ENCODE assay signal across 15 cellular contexts in the genomic region with DNA sequence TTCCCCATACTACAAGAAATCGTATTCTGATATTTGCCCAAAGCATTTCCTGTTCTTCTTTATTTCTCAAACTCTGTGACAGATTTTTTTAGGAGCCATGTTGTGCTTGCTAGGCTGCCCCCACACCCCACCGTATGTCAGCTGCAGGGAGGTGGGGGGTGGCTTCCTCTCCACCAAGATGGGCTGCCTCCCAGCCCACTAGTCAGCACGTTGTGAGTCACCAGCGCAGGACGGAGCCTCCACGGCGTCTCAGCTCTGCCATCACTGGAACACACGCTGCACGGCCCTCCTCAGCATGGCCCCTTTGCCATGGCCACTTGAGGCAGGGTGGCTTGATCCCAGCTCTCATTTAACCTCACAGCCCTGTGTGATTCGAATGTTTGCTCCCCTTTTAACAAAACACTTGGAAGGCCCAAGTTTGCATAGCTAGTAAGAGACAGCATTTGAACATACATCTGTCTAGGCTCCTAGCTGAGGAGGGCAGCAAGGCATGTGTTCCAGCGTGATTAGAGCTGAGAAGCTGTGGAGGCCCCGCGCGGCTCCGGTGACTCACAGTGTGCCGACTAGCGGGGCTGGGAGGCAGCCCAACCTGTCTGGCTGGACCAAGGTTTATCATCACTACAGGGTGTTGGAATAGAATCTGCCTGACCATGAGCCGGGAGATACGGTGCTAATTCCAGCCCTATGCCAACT.
A peak's percentile ranks its signal among the peaks of the same experiment; 100 is the strongest.
DNase-seq lines count a peak whose midpoint lies in the region; ATAC-seq, FAIRE-seq and TF ChIP-seq lines count a peak whose summit lies in the region.
"Had no signal": no experiment of that assay in that cellular context is flagged by ENCODE, and none has a peak within 500 bp of the region (broad histone marks: within the 10 kb centered on the region; RNA-seq: fewer than 3 reads in every experiment).

No MANE protein-coding gene starts in this region.

- H3K9ac ChIP-seq in mammary epithelial cell (ENCODE audit: insufficient read depth, low read length) (no peak overlapping the region), keratinocyte (ENCODE audit: control insufficient read depth, extremely low read depth, insufficient read depth, low read length) (no peak overlapping the region)

- no peak for TF ChIP-seq EP300 in tibial nerve (IDR thresholded peaks at IDR 0.05)

- no peaks in the 10 kb centered on the region for H3K9me1 ChIP-seq in keratinocyte (ENCODE audit: control insufficient read depth, extremely low read depth, insufficient read depth, low read length)

- H3K36me3 ChIP-seq in BE2C (no peaks in the 10 kb centered on the region), mammary epithelial cell (ENCODE audit: insufficient read depth, low read length) (no peaks in the 10 kb centered on the region), keratinocyte (ENCODE audit: control insufficient read depth in 2 of 2, extremely low read depth in 1 of 2, insufficient read depth in 2 of 2, low read length in 2 of 2) (no peaks in the 10 kb centered on the region), tibial nerve (no peaks in the 10 kb centered on the region)
- H3K36me3 ChIP-seq: ovary had no signal

- no peak for FAIRE-seq in keratinocyte (lab: Jason Lieb, UNC)

- no TSS peak for BruUV-seq in mammary epithelial cell (replicated peaks; lab: Mats Ljungman, UMichigan)

- TF ChIP-seq POLR2A in tibial nerve (IDR thresholded peaks at IDR 0.05): no peak

- H4K20me1 ChIP-seq in mammary epithelial cell (ENCODE audit: insufficient read depth, low read length): no peaks in the 10 kb centered on the region
- no peaks in the 10 kb centered on the region for H4K20me1 ChIP-seq in keratinocyte (ENCODE audit: control insufficient read depth, extremely low read depth, insufficient read depth, low read length)

- no peak overlapping the region for H3K4me2 ChIP-seq in mammary epithelial cell (ENCODE audit: insufficient read depth, low read depth, low read length)
- no peak overlapping the region for H3K4me2 ChIP-seq in keratinocyte (ENCODE audit: control insufficient read depth, extremely low read depth, insufficient read depth, low read depth, low read length)

- H3K9me3 ChIP-seq in BE2C (no peaks in the 10 kb centered on the region), mammary epithelial cell (replicated peaks; ENCODE audit: insufficient read depth, low read length) (no peaks in the 10 kb centered on the region), keratinocyte (ENCODE audit: control insufficient read depth, low read depth, low read length) (no peaks in the 10 kb centered on the region), tibial nerve (no peaks in the 10 kb centered on the region)
- H3K9me3 ChIP-seq: ovary had no signal

- ATAC-seq in HG03432 (IDR thresholded peaks at IDR 0.05; ENCODE audit: unreplicated experiment): no peak

- CTCF ChIA-PET in mammary epithelial cell (lab: Charles Lee; ENCODE audit: low non-redundant PET): no interaction called here

- DNase-seq in BE2C (peak; percentile 42), LHCN-M2 (ENCODE audit: low read depth) (peak; percentile 69), mammary epithelial cell (peak; percentile 21), keratinocyte (ENCODE audit: low read depth, low spot score) (no peak), SKM-1 treated with dmso at 0.1 percent for 144 hours (lab: John Stamatoyannopoulos, UW; ENCODE audit: unreplicated experiment) (no peak), tibial nerve (ENCODE audit: low spot score in 2 of 2) (no peak)
- no peak for DNase-seq in stimulated activated CD8-positive, alpha-beta memory T cell treated with anti-CD3 and anti-CD28 coated beads, Interleukin-4, amount 100 ng/mL, for 48 hours
- DNase-seq: activated CD4-positive, alpha-beta T cell treated with anti-CD3 and anti-CD28 coated beads for 4 hours; DMS79; mesendoderm; NCI-H1694 treated with DMSO at 0.1 percent for 48 hours; ovary; SW 1271 had no signal

- H2AFZ ChIP-seq in mammary epithelial cell (ENCODE audit: low read depth, low read length) (no peak overlapping the region), keratinocyte (ENCODE audit: control insufficient read depth, low read length) (no peak overlapping the region)

- dilution Hi-C loops in mammary epithelial cell (cut with HindIII; ENCODE audit: low sequenced_read_pairs): no loop called here
- dilution Hi-C loops in keratinocyte (cut with MboI; ENCODE audit: extremely low pct_ligation_motif_present, low sequenced_read_pairs): no loop called here

- no peak overlapping the region for H3K27ac ChIP-seq in mammary epithelial cell (ENCODE audit: insufficient read depth, low read depth, low read length)
- no peak overlapping the region for H3K27ac ChIP-seq in keratinocyte (ENCODE audit: control insufficient read depth, insufficient read depth, low read length)
- no peak overlapping the region for H3K27ac ChIP-seq in tibial nerve
- H3K27ac ChIP-seq: epithelial cell of prostate, ovary had no signal

- H3K79me2 ChIP-seq in mammary epithelial cell (ENCODE audit: insufficient read depth, low read length) (no peaks in the 10 kb centered on the region), keratinocyte (ENCODE audit: control insufficient read depth, insufficient read depth, low read length) (no peaks in the 10 kb centered on the region)

- H3K4me1 ChIP-seq in BE2C (peaks cover 42% of the 10 kb centered on the region), mammary epithelial cell (ENCODE audit: insufficient read depth, low read length) (peaks cover 18% of the 10 kb centered on the region), keratinocyte (ENCODE audit: control insufficient read depth, extremely low read depth, insufficient read depth, low read length) (peaks cover 14% of the 10 kb centered on the region), tibial nerve (peaks cover 0 to 22% (median 7%) of the 10 kb centered on the region in 4 donors)

- no peak overlapping the region for H3K4me3 ChIP-seq in BE2C (ENCODE audit: low read depth, low read length)
- H3K4me3 ChIP-seq in mammary epithelial cell (replicated peaks in 1 of 3; ENCODE audit: insufficient read depth in 1 of 3, low read depth in 2 of 3, low read length in 3 of 3): no peak overlapping the region
- H3K4me3 ChIP-seq in keratinocyte (ENCODE audit: control insufficient read depth in 2 of 3, extremely low read depth in 1 of 3, insufficient read depth in 2 of 3, low read depth in 1 of 3, low read length in 3 of 3): no peak overlapping the region
- no peak overlapping the region for H3K4me3 ChIP-seq in tibial nerve
- H3K4me3 ChIP-seq: ovary had no signal

- in situ Hi-C loops in mammary epithelial cell (cut with MboI; ENCODE audit: low sequenced_read_pairs in 2 of 2): loop anchor here (25.0 kb wide), 2 partner anchors 493 to 507 kb away; no protein-coding TSS in a partner anchor

- no peaks in the 10 kb centered on the region for H3K27me3 ChIP-seq in BE2C
- H3K27me3 ChIP-seq in mammary epithelial cell (ENCODE audit: insufficient read depth, low read length): no peaks in the 10 kb centered on the region
- no peaks in the 10 kb centered on the region for H3K27me3 ChIP-seq in keratinocyte (ENCODE audit: control insufficient read depth, extremely low read depth, insufficient read depth, low read length)
- no peaks in the 10 kb centered on the region for H3K27me3 ChIP-seq in tibial nerve
- H3K27me3 ChIP-seq: ovary had no signal

- intact Hi-C loops in mammary epithelial cell (cut with micrococcal nuclease): no loop called here

- 89% methylated on average over 19 of the region's 19 CpGs for WGBS in mammary epithelial cell (ENCODE audit: low coverage, missing lambda C conversion rate)
- 77 to 79% methylated on average over 15 to 19 of the region's 19 CpGs for WGBS in tibial nerve, 2 donors

- TF ChIP-seq CTCF in BE2C (IDR thresholded peaks at IDR 0.05; ENCODE audit: low read depth, low read length) (no peak), mammary epithelial cell (conservative IDR thresholded peaks at IDR 0.05 in 1 of 2, IDR thresholded peaks at IDR 0.05 in 1 of 2; ENCODE audit: extremely low read depth in 1 of 2, insufficient read depth in 1 of 2, low read depth in 1 of 2, low read length in 2 of 2) (no peak), keratinocyte (optimal IDR thresholded peaks at IDR 0.05 in 1 of 3, IDR thresholded peaks at IDR 0.05 in 1 of 3, conservative IDR thresholded peaks at IDR 0.05 in 1 of 3; ENCODE audit: extremely low read depth in 1 of 3, insufficient read depth in 2 of 3, low read length in 3 of 3) (peak in 2 of 3 experiments; percentile 22 to 28), tibial nerve (IDR thresholded peaks at IDR 0.05) (no peak)

Comparison
In these comparisons a context has a peak if more than half of its experiments do, and no peak if none do; other contexts are left out.
1. DNase-seq: peak in BE2C (single experiment), LHCN-M2 (single experiment) and mammary epithelial cell (single experiment); none in keratinocyte (single experiment), stimulated activated CD8-positive, alpha-beta memory T cell treated with anti-CD3 and anti-CD28 coated beads, Interleukin-4, amount 100 ng/mL, for 48 hours (single experiment), SKM-1 treated with dmso at 0.1 percent for 144 hours (single experiment) and tibial nerve (0 of 2).
2. CTCF ChIP-seq: peak in keratinocyte (2 of 3); none in BE2C (single experiment), mammary epithelial cell (0 of 2) and tibial nerve (0 of 5).